ENCODE assay signal across 1 cellular context in genomic region chrX:129230850-129231512, GRCh38.
A peak's percentile ranks its signal among the peaks of the same experiment; 100 is the strongest.
TF ChIP-seq lines count a peak whose summit lies in the region.

No MANE protein-coding gene starts in this region.

TF ChIP-seq in HepG2, 621 proteins besides CTCF, POLR2A, EP300 and RAD21 (continued from another document and continues in another):
- TF ChIP-seq PAXIP1 (CRISPR knock-in tag; conservative IDR thresholded peaks at IDR 0.05) (peak; percentile 75), NFE2L2 (IDR thresholded peaks at IDR 0.05; ENCODE audit: low read length) (no peak), ZNF362 (CRISPR knock-in tag; IDR thresholded peaks at IDR 0.05; ENCODE audit: borderline replicate concordance) (peak; percentile 72; the same call in 1 of the 2 replicates), FOXP1 (IDR thresholded peaks at IDR 0.05) (no peak), FOXP1 (CRISPR knock-in tag; IDR thresholded peaks at IDR 0.05) (peak; percentile 39; the same call in 1 of the 2 replicates), IRF2 (CRISPR knock-in tag; IDR thresholded peaks at IDR 0.05) (no peak), HOMEZ (CRISPR knock-in tag; IDR thresholded peaks at IDR 0.05; ENCODE audit: low read depth) (peak; percentile 48; the same call in 1 of the 2 replicates), CAMTA2 (CRISPR knock-in tag; IDR thresholded peaks at IDR 0.05; ENCODE audit: borderline replicate concordance) (no peak), SPEN (CRISPR knock-in tag; IDR thresholded peaks at IDR 0.05; ENCODE audit: low read depth) (peak; percentile 50; the same call in 1 of the 2 replicates), ARID4A (CRISPR knock-in tag; IDR thresholded peaks at IDR 0.05; ENCODE audit: borderline replicate concordance) (peak; percentile 53; the same call in 1 of the 2 replicates), GATAD2A (CRISPR knock-in tag; IDR thresholded peaks at IDR 0.05) (peak; percentile 57; the same call in 1 of the 2 replicates), NR2F6 (IDR thresholded peaks at IDR 0.05) (no peak), NR2F6 (CRISPR knock-in tag; IDR thresholded peaks at IDR 0.05) (peak; percentile 65; the same call in 1 of the 2 replicates), FOSL2 (CRISPR knock-in tag; IDR thresholded peaks at IDR 0.05) (peak; percentile 24; the same call in 1 of the 2 replicates), MEF2D (CRISPR knock-in tag; IDR thresholded peaks at IDR 0.05) (peak; percentile 56; the same call in 1 of the 2 replicates), FOXA1 (IDR thresholded peaks at IDR 0.05) (no peak), FOXA1 (CRISPR knock-in tag; IDR thresholded peaks at IDR 0.05) (0 out of 2 replicates have a peak, but pooled peaks have one; percentile 1), ZNF468 (CRISPR knock-in tag; IDR thresholded peaks at IDR 0.05) (no peak), HNF4A (CRISPR knock-in tag; IDR thresholded peaks at IDR 0.05) (peak; percentile 90), KAT8 (CRISPR knock-in tag; IDR thresholded peaks at IDR 0.05) (no peak), ZNF644 (CRISPR knock-in tag; IDR thresholded peaks at IDR 0.05; ENCODE audit: low read depth) (0 out of 2 replicates have a peak, but pooled peaks have one; percentile 22), PHF21A (CRISPR knock-in tag; IDR thresholded peaks at IDR 0.05) (peak; percentile 52; the same call in 1 of the 2 replicates), TCF7 (IDR thresholded peaks at IDR 0.05; ENCODE audit: low read depth) (no peak), ZNF556 (CRISPR knock-in tag; IDR thresholded peaks at IDR 0.05; ENCODE audit: borderline replicate concordance) (0 out of 2 replicates have a peak, but pooled peaks have one; percentile 23), CEBPB (IDR thresholded peaks at IDR 0.05; ENCODE audit: borderline replicate concordance, low read depth, low read length) (peak; percentile 66; the same call in 1 of the 2 replicates), SOX5 (CRISPR knock-in tag; IDR thresholded peaks at IDR 0.05; ENCODE audit: borderline replicate concordance) (peak; percentile 39; the same call in 1 of the 2 replicates), UBTF (CRISPR knock-in tag; IDR thresholded peaks at IDR 0.05) (0 out of 2 replicates have a peak, but pooled peaks have one; percentile 28), ZNF781 (CRISPR knock-in tag; IDR thresholded peaks at IDR 0.05; ENCODE audit: borderline replicate concordance, not compliant biosample characterization) (no peak), ATRX (CRISPR knock-in tag; IDR thresholded peaks at IDR 0.05; ENCODE audit: borderline replicate concordance) (no peak), SP5 (CRISPR knock-in tag; IDR thresholded peaks at IDR 0.05; ENCODE audit: borderline replicate concordance, low read depth) (no peak), CSRNP2 (CRISPR knock-in tag; conservative IDR thresholded peaks at IDR 0.05; ENCODE audit: low read depth) (no peak), TEAD3 (CRISPR knock-in tag; optimal IDR thresholded peaks at IDR 0.05; ENCODE audit: borderline replicate concordance) (peak; percentile 11), AHDC1 (CRISPR knock-in tag; IDR thresholded peaks at IDR 0.05; ENCODE audit: borderline replicate concordance) (peak; percentile 72; the same call in 1 of the 2 replicates), TBX2 (CRISPR knock-in tag; IDR thresholded peaks at IDR 0.05; ENCODE audit: borderline replicate concordance) (peak; percentile 61; the same call in 1 of the 2 replicates), NCOA2 (CRISPR knock-in tag; IDR thresholded peaks at IDR 0.05) (0 out of 2 replicates have a peak, but pooled peaks have one; percentile 23), GFI1 (CRISPR knock-in tag; IDR thresholded peaks at IDR 0.05; ENCODE audit: borderline replicate concordance) (peak; percentile 77; the same call in 1 of the 2 replicates)
